9 cellular contexts compared by ENCODE assay signal in the genomic region with DNA sequence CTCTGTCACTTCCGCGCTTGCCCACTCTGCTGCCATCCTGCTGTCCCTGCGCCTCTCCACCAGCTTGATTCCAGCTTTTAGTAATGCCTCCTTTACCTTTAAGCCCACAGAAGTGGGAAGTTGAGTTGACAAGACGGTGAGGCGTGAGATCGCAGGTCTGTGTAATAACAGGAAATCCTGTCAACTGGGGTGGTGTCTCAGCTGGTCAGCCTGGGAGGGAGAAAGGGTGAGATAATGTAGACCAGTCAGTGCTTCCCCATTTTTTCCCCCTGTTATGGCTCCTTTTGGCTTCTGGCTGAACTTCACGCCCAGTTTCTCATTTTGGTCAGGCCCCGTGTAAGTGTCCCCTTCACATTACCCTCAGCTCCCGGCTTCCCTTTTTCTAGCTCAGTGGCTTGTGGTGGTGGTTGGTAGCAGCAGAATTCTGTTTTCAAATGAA.
DNase-seq lines count a peak whose midpoint lies in the region; ATAC-seq, FAIRE-seq and TF ChIP-seq lines count a peak whose summit lies in the region.
"Had no signal": no experiment of that assay in that cellular context is flagged by ENCODE, and none has a peak within 500 bp of the region (broad histone marks: within the 10 kb centered on the region; RNA-seq: fewer than 3 reads in every experiment).

No MANE protein-coding gene starts in this region.

- no peak for DNase-seq in GM18507 (ENCODE audit: extremely low spot score, insufficient read length, low read depth)
- peak; percentile 10 for DNase-seq in RPMI8226
- peak in 1 of 2 donors; percentile 61 for DNase-seq in left lung
- DNase-seq in COLO829 (ENCODE audit: low spot score) = no peak
- no peak for DNase-seq in NCI-H2227 (lab: John Stamatoyannopoulos, UW; ENCODE audit: unreplicated experiment)
- no peak for DNase-seq in HFFc6
- DNase-seq in stimulated activated CD4-positive, alpha-beta T cell treated with anti-CD3 and anti-CD28 coated beads, Interleukin-2, amount 100 ng/mL, for 48 hours = no peak

- H3K27me3 Mint-ChIP-seq in HFFc6 (ENCODE audit: insufficient read depth) = peaks cover 5% of the 10 kb centered on the region; the same call in 1 of the 2 replicates

- no peak for TF ChIP-seq CTCF in left lung (IDR thresholded peaks at IDR 0.05)
- no peak for TF ChIP-seq CTCF in HFFc6 (IDR thresholded peaks at IDR 0.05)

- H3K27ac ChIP-seq in left lung = peak overlapping the region; percentile 13 to 90

- intact Hi-C loops in left lung (cut with DNase I) = no loop called here

- H3K36me3 Mint-ChIP-seq in HFFc6 (ENCODE audit: low read depth) = peaks cover 23% of the 10 kb centered on the region

- H3K27me3 ChIP-seq in left lung = no peaks in the 10 kb centered on the region

- no peak overlapping the region for H3K27ac Mint-ChIP-seq in HFFc6

- FAIRE-seq in GM18507 (lab: Jason Lieb, UNC) = peak; percentile 47
- FAIRE-seq: H1 had no signal

- H3K4me1 Mint-ChIP-seq in HFFc6 (ENCODE audit: low read depth) = peaks cover 39% of the 10 kb centered on the region

- ATAC-seq in HG02759 (IDR thresholded peaks at IDR 0.05; ENCODE audit: unreplicated experiment) = peak; percentile 76
- peak; percentile 79 for ATAC-seq in left lung

- H3K4me3 Mint-ChIP-seq in HFFc6 = no peak overlapping the region

- H3K36me3 ChIP-seq in left lung = no peaks in the 10 kb centered on the region

- H3K9me3 ChIP-seq in left lung = no peaks in the 10 kb centered on the region

- no peak overlapping the region for H3K4me3 ChIP-seq in left lung

- H3K9me3 Mint-ChIP-seq in HFFc6 = no peaks in the 10 kb centered on the region

- peaks cover 8 to 67% of the 10 kb centered on the region in 2 donors for H3K4me1 ChIP-seq in left lung
